Comparison of ENCODE assay signal across 8 cellular contexts in the genomic region with DNA sequence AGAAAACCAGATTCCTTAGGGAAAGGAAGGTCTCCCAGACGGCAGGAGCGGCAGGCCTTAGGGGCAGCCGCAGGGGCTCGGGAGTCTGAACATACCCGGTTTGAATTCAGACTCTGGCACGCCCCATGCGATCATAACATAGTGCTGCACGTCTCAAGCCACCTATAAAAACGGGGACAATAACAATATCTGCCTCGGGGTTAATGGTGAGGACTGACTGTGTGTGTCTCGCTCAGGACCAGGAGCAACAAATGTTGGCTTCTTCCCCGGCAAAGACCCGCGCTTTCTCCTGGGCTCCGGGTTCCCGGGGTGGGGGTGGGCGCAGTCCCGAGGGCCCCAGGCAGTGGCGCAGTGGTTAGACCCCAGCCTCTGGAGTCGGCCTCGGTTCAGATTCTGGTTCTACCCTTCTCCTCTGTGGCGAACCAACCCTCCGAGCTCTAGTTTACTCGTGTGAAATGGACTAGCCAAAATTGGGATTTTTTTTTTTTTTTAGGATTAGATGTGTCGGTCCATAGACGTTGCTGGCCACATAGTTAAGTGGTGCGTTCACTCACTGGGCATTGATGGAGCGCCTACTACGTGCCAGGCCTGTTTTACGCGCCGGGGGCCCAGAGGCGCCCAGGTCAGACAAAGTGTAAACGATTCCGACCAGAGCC. TPM values are rescaled to one million over a fixed set of nuclear protein-coding genes. Genes with fewer than 3 reads are reported as not detected.
DNase-seq lines count a peak whose midpoint lies in the region; ATAC-seq, FAIRE-seq and TF ChIP-seq lines count a peak whose summit lies in the region.

No MANE protein-coding gene starts in this region.

- H3K27ac Mint-ChIP-seq in MCF 10A (ENCODE audit: low read depth, unreplicated experiment): peak overlapping the region; percentile 94
- H3K27ac Mint-ChIP-seq in stimulated activated effector memory CD8-positive, alpha-beta T cell treated with anti-CD3 and anti-CD28 coated beads, Interleukin-12 subunit alpha, Interleukin-12 subunit beta, amount 100 ng/mL, for 72 hours: no peak overlapping the region

- peak overlapping the region; percentile 71 for H3K4me3 Mint-ChIP-seq in MCF 10A (ENCODE audit: unreplicated experiment)
- H3K4me3 Mint-ChIP-seq in stimulated activated effector memory CD8-positive, alpha-beta T cell treated with anti-CD3 and anti-CD28 coated beads, Interleukin-12 subunit alpha, Interleukin-12 subunit beta, amount 100 ng/mL, for 72 hours: peak overlapping the region; percentile 49

- POLR2A ChIA-PET in MCF 10A (lab: Yijun Ruan, JAX): interaction anchor here (0.6 to 2.6 kb wide), 8 partner anchors 12 to 77 kb away, joined by 3 to 14 read pairs (median 6); no protein-coding TSS in a partner anchor

- H3K9ac ChIP-seq in HUES64 (ENCODE audit: low read depth, low read length) (peak overlapping the region; percentile 6; the same call in 1 of the 2 replicates), kidney (ENCODE audit: low read length in 2 of 2) (peak overlapping the region in 1 of 2 donors; percentile 71)

- BruUV-seq in MCF 10A (replicated peaks; lab: Mats Ljungman, UMichigan): TSS peak; percentile 74

- H3K9me3 ChIP-seq in HUES64 (ENCODE audit: insufficient read depth, low read depth, low read length): no peaks in the 10 kb centered on the region
- no peaks in the 10 kb centered on the region for H3K9me3 ChIP-seq in kidney (ENCODE audit: control insufficient read depth in 1 of 2, low read length in 2 of 2)

- H3K36me3 ChIP-seq in HUES64 (ENCODE audit: insufficient read depth, low read length) (no peaks in the 10 kb centered on the region), kidney (ENCODE audit: control insufficient read depth in 1 of 2, insufficient read depth in 2 of 2, low read length in 2 of 2) (no peaks in the 10 kb centered on the region)

- H3K4me3 ChIP-seq in HUES64 (ENCODE audit: low read length): peak overlapping the region; percentile 64
- H3K4me3 ChIP-seq in kidney (ENCODE audit: low read length in 2 of 2): peak overlapping the region; percentile 58 to 69

- H3K9me3 Mint-ChIP-seq in MCF 10A (ENCODE audit: unreplicated experiment): no peaks in the 10 kb centered on the region
- H3K9me3 Mint-ChIP-seq in stimulated activated effector memory CD8-positive, alpha-beta T cell treated with anti-CD3 and anti-CD28 coated beads, Interleukin-12 subunit alpha, Interleukin-12 subunit beta, amount 100 ng/mL, for 72 hours: no peaks in the 10 kb centered on the region

- H3K4me1 Mint-ChIP-seq in MCF 10A (ENCODE audit: insufficient read depth, unreplicated experiment): peaks cover 44% of the 10 kb centered on the region
- no peaks in the 10 kb centered on the region for H3K4me1 Mint-ChIP-seq in stimulated activated effector memory CD8-positive, alpha-beta T cell treated with anti-CD3 and anti-CD28 coated beads, Interleukin-12 subunit alpha, Interleukin-12 subunit beta, amount 100 ng/mL, for 72 hours

- CTCF ChIA-PET in MCF 10A (lab: Yijun Ruan, JAX): interaction anchor here (0.6 to 0.8 kb wide), 3 partner anchors 7 to 36 kb away, joined by 3 to 6 read pairs (median 5); no protein-coding TSS in a partner anchor

- 10% methylated on average over 35 of the region's 35 CpGs for WGBS in HUES64

- H3K36me3 Mint-ChIP-seq in MCF 10A (ENCODE audit: insufficient read depth, unreplicated experiment): no peaks in the 10 kb centered on the region
- no peaks in the 10 kb centered on the region for H3K36me3 Mint-ChIP-seq in stimulated activated effector memory CD8-positive, alpha-beta T cell treated with anti-CD3 and anti-CD28 coated beads, Interleukin-12 subunit alpha, Interleukin-12 subunit beta, amount 100 ng/mL, for 72 hours

- TF ChIP-seq CTCF in MCF 10A (IDR thresholded peaks at IDR 0.05; ENCODE audit: unreplicated experiment) (no peak), kidney (IDR thresholded peaks at IDR 0.05; ENCODE audit: borderline replicate concordance, extremely low read depth, insufficient read depth) (no peak)

- no peak for ATAC-seq in stimulated activated effector memory CD8-positive, alpha-beta T cell treated with anti-CD3 and anti-CD28 coated beads, Interleukin-12 subunit alpha, Interleukin-12 subunit beta, amount 100 ng/mL, for 72 hours
- ATAC-seq in HG03175 (IDR thresholded peaks at IDR 0.05; ENCODE audit: unreplicated experiment): no peak
- no peak for ATAC-seq in HG03520 (IDR thresholded peaks at IDR 0.05; ENCODE audit: unreplicated experiment)

- FAIRE-seq in kidney (lab: Jason Lieb, UNC): no peak

- peaks cover 33% of the 10 kb centered on the region for H3K27me3 ChIP-seq in HUES64 (ENCODE audit: insufficient read depth, low read length)

- no peak for DNase-seq in MCF 10A (ENCODE audit: unreplicated experiment)
- no peak for DNase-seq in kidney
- DNase-seq in stimulated activated effector memory CD8-positive, alpha-beta T cell treated with anti-CD3 and anti-CD28 coated beads, Interleukin-12 subunit alpha, Interleukin-12 subunit beta, amount 100 ng/mL, for 72 hours (ENCODE audit: low spot score in 2 of 2): no peak
- no peak for DNase-seq in pons (ENCODE audit: low spot score)
- no peak for DNase-seq in NCI-H1417 treated with DMSO at 0.1 percent for 48 hours (lab: John Stamatoyannopoulos, UW)

- H3K4me1 ChIP-seq in HUES64 (ENCODE audit: insufficient read depth, low read length) (peaks cover 36% of the 10 kb centered on the region), kidney (ENCODE audit: control insufficient read depth in 1 of 2, insufficient read depth in 1 of 2, low read depth in 1 of 2, low read length in 2 of 2) (peaks cover 0 to 10% of the 10 kb centered on the region in 2 donors)

- H3K27me3 Mint-ChIP-seq in MCF 10A (ENCODE audit: insufficient read depth, unreplicated experiment): no peaks in the 10 kb centered on the region

- no peak overlapping the region for H3K27ac ChIP-seq in HUES64 (ENCODE audit: low read depth, low read length)
- peak overlapping the region in 1 of 2 donors; percentile 82 for H3K27ac ChIP-seq in kidney (ENCODE audit: low read depth in 2 of 2, low read length in 2 of 2)

- intact Hi-C loops in MCF 10A (cut with micrococcal nuclease): loop anchor here (5.0 to 10.0 kb wide), 3 partner anchors 101 to 276 kb away; no protein-coding TSS in a partner anchor
- intact Hi-C loops in kidney (cut with DNase I): no loop called here

RNA-seq across cellular contexts. Expression of a gene that starts 1.0 kb away (rescaled TPM):
- polyA plus RNA-seq in HUES64 (2013, experiment 1 of 2): 26.2 TPM
- 29.3 TPM for polyA plus RNA-seq in HUES64 (2013, experiment 2 of 2)
- total RNA-seq in MCF 10A (2022) (57.6 and 59.7 TPM in 2 replicates), kidney (52.9 TPM)
- polyA plus RNA-seq in kidney (ENCODE audit: insufficient read depth, low read depth, low replicate concordance): 20.0 TPM
